ENCODE assay signal across 9 cellular contexts in the genomic region with DNA sequence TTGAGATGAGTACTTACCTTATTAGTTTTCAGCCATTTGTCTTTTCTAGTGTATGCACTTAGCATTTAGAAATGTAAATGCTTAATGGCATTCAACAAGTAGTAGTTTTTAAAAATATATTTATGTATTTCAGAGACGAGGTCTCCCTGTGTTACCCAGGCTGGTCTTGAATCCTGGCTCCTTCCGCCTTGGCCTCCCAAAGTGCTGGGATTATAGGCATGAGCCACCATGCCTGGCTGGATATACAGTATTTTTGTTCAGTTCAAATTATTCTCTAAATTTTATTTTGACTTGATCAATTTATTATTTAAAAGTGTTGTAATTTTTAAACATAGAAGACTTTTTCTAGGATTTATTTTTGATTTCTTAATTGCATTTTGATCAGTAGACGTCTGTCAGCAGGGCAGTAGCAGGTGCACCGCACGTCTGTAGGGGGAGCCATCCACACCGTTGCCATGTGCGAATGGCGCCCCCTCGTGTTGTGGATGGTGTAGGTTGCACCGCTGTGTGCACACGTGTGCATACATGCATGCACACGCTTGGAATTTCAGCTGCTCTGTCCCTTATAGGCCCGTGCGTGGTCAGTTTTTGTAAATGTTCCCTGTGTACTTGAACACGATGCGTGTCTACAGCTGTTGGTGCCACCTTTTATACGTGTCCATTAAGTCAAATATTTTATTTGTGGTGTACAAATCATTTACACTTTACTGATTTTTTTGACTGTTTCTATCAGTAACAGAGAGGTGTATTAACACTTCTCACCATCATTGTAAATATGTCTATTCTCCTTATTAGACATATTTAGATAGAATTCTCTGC. TPM values are rescaled to one million over a fixed set of nuclear protein-coding genes. Genes with fewer than 3 reads are reported as not detected.
DNase-seq lines count a peak whose midpoint lies in the region; ATAC-seq, FAIRE-seq and TF ChIP-seq lines count a peak whose summit lies in the region.
"Had no signal": no experiment of that assay in that cellular context is flagged by ENCODE, and none has a peak within 500 bp of the region (broad histone marks: within the 10 kb centered on the region; RNA-seq: fewer than 3 reads in every experiment).

No MANE protein-coding gene starts in this region.

- TF ChIP-seq CTCF in left ventricle myocardium inferior (IDR thresholded peaks at IDR 0.05; ENCODE audit: borderline replicate concordance) (peak; percentile 90), retinal pigment epithelial cell (conservative IDR thresholded peaks at IDR 0.05; ENCODE audit: low read depth, low read length) (peak; percentile 100)

- H3K4me3 ChIP-seq in left ventricle myocardium inferior, result no peak overlapping the region
- no peak overlapping the region for H3K4me3 ChIP-seq in retinal pigment epithelial cell (ENCODE audit: low read length)
- H3K4me3 ChIP-seq: SK-N-MC had no signal

- no peak overlapping the region for H3K4me3 Mint-ChIP-seq in T-helper 17 cell
- H3K4me3 Mint-ChIP-seq in activated naive CD8-positive, alpha-beta T cell treated with anti-CD3 and anti-CD28 coated beads, Interleukin-2, amount 50 U/mL, for 24 hours, result no peak overlapping the region

- no peaks in the 10 kb centered on the region for H3K27me3 Mint-ChIP-seq in T-helper 17 cell
- H3K27me3 Mint-ChIP-seq in activated naive CD8-positive, alpha-beta T cell treated with anti-CD3 and anti-CD28 coated beads, Interleukin-2, amount 50 U/mL, for 24 hours, result no peaks in the 10 kb centered on the region

- H3K4me1 Mint-ChIP-seq in T-helper 17 cell, result peaks cover 30% of the 10 kb centered on the region
- H3K4me1 Mint-ChIP-seq in activated naive CD8-positive, alpha-beta T cell treated with anti-CD3 and anti-CD28 coated beads, Interleukin-2, amount 50 U/mL, for 24 hours, result peaks cover 8% of the 10 kb centered on the region

- H3K9me3 ChIP-seq in T-helper 17 cell (ENCODE audit: control insufficient read depth, low read length, poor library complexity, severe bottlenecking), result no peaks in the 10 kb centered on the region
- H3K9me3 ChIP-seq in left ventricle myocardium inferior (replicated peaks), result peaks cover 7% of the 10 kb centered on the region

- peaks cover 6% of the 10 kb centered on the region for H3K4me1 ChIP-seq in left ventricle myocardium inferior

- FAIRE-seq in H54 (lab: Jason Lieb, UNC), result peak; percentile 90

- no peak overlapping the region for H3K27ac ChIP-seq in left ventricle myocardium inferior (replicated peaks)
- H3K27ac ChIP-seq: SK-N-MC had no signal

- H3K9me3 Mint-ChIP-seq in activated naive CD8-positive, alpha-beta T cell treated with anti-CD3 and anti-CD28 coated beads, Interleukin-2, amount 50 U/mL, for 24 hours, result no peaks in the 10 kb centered on the region

- no peak overlapping the region for H3K27ac Mint-ChIP-seq in T-helper 17 cell
- no peak overlapping the region for H3K27ac Mint-ChIP-seq in activated naive CD8-positive, alpha-beta T cell treated with anti-CD3 and anti-CD28 coated beads, Interleukin-2, amount 50 U/mL, for 24 hours

- ATAC-seq in T-helper 17 cell (peak; percentile 100), GM18873 (IDR thresholded peaks at IDR 0.05; ENCODE audit: low FRiP score, unreplicated experiment) (no peak)
- ATAC-seq in activated naive CD8-positive, alpha-beta T cell treated with anti-CD3 and anti-CD28 coated beads, Interleukin-2, amount 50 U/mL, for 24 hours, result peak; percentile 100

- TF ChIP-seq POLR2A in H54 (IDR thresholded peaks at IDR 0.05; ENCODE audit: low read depth, low read length), result no peak

- peak; percentile 42 for DNase-seq in Caki2 (ENCODE audit: low read depth)
- peak; percentile 90 for DNase-seq in H54 (ENCODE audit: insufficient read length, low spot score)
- peak; percentile 58 for DNase-seq in NCI-H1417 treated with DMSO at 0.1 percent for 48 hours (lab: John Stamatoyannopoulos, UW)
- peak; percentile 75 to 95 (median 81) for DNase-seq in T-helper 17 cell
- DNase-seq in activated naive CD8-positive, alpha-beta T cell treated with anti-CD3 and anti-CD28 coated beads, Interleukin-2, amount 50 U/mL, for 24 hours, result peak; percentile 96
- peak; percentile 71 for DNase-seq in left ventricle myocardium inferior
- peak; percentile 59 for DNase-seq in retinal pigment epithelial cell (ENCODE audit: low read depth)

- H3K36me3 ChIP-seq in left ventricle myocardium inferior, result no peaks in the 10 kb centered on the region

- peaks cover 5% of the 10 kb centered on the region for H3K36me3 Mint-ChIP-seq in T-helper 17 cell (ENCODE audit: low read depth)
- peaks cover 12% of the 10 kb centered on the region for H3K36me3 Mint-ChIP-seq in activated naive CD8-positive, alpha-beta T cell treated with anti-CD3 and anti-CD28 coated beads, Interleukin-2, amount 50 U/mL, for 24 hours (ENCODE audit: low read depth)

- no peaks in the 10 kb centered on the region for H3K27me3 ChIP-seq in left ventricle myocardium inferior (ENCODE audit: low read depth)

- intact Hi-C loops in left ventricle myocardium inferior (cut with micrococcal nuclease), result no loop called here

- in situ Hi-C loops in Caki2 (cut with HindIII; ENCODE audit: low pct_unique_long_range_greater_than_20kb, low sequenced_read_pairs), result no loop called here

RNA-seq across cellular contexts. Expression of gene RPTOR, which starts 30.6 kb away (rescaled TPM):
- 16.7 and 19.8 TPM in 2 replicates for total RNA-seq in Caki2 (2014; rRNA removed; shearing (Covaris generic); ENCODE audit: low replicate concordance)
- total RNA-seq in T-helper 17 cell (10 to 100 TPM; 55.1 to 61.5 TPM), left ventricle myocardium inferior (21.8 TPM)

Comparison
In these comparisons a context has a peak if more than half of its experiments do, and no peak if none do; other contexts are left out.
1. DNase-seq: peak in every context shown above with its lines; median percentile 96 in activated naive CD8-positive, alpha-beta T cell treated with anti-CD3 and anti-CD28 coated beads, Interleukin-2, amount 50 U/mL, for 24 hours; 90 in H54; 81 in T-helper 17 cell; 71 in left ventricle myocardium inferior; 59 in retinal pigment epithelial cell; 58 in NCI-H1417 treated with DMSO at 0.1 percent for 48 hours; 42 in Caki2.